ENCODE assay signal across 12 cellular contexts in the genomic region with DNA sequence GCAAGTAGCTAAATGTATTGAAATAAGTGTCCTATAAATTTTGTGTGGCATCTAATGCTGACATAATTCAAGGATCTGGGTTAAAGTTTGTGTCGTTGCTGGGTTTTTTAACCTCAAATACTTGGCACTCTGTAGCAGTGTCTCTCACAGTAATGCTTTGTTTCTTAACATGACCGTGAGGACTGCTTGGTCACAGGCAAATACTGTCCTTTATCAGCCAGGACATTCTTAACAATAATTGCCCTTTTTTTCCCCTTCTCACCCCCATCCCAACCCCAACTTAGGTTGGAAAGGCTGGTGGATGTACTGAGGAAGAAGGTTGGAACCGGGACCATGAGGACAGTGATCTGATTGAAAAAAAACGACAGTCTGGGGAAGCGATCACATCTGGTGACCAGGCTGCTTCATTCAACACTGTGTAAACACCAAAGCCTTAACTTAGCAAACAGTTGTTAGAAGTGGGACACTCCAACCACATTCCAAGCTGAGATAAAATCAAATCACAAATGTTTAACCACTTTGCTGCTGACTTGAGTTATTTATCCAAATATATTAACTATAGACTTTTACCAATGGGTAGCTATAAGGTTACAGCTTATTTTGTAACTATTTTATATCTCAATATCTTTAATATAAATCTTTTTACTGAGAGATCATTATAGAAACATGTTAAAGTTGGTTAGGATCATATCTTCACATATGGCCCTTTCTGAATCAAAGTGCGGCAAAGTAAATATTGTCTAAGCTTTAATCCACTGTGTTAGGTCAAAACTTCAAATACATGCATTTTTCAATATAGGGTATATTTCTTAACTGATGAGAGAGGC. TPM values are rescaled to one million over a fixed set of nuclear protein-coding genes. Genes with fewer than 3 reads are reported as not detected.
DNase-seq lines count a peak whose midpoint lies in the region; ATAC-seq, FAIRE-seq and TF ChIP-seq lines count a peak whose summit lies in the region.
"Had no signal": no experiment of that assay in that cellular context is flagged by ENCODE, and none has a peak within 500 bp of the region (broad histone marks: within the 10 kb centered on the region; RNA-seq: fewer than 3 reads in every experiment).

No MANE protein-coding gene starts in this region.

- H4K20me1 ChIP-seq in Karpas-422 (ENCODE audit: insufficient read depth, low read depth, low read length) = no peaks in the 10 kb centered on the region

- no peaks in the 10 kb centered on the region for H3K36me3 ChIP-seq in Karpas-422 (ENCODE audit: insufficient read depth, low read length)
- H3K36me3 ChIP-seq in bronchial epithelial cell (ENCODE audit: control insufficient read depth, insufficient read depth, low read length) = no peaks in the 10 kb centered on the region
- H3K36me3 ChIP-seq in mucosa of descending colon (ENCODE audit: low read depth) = no peaks in the 10 kb centered on the region
- no peaks in the 10 kb centered on the region for H3K36me3 ChIP-seq in effector memory CD4-positive, alpha-beta T cell (ENCODE audit: control insufficient read depth, insufficient read depth, low read length)
- H3K36me3 ChIP-seq in MG63 = no peaks in the 10 kb centered on the region
- H3K36me3 ChIP-seq: Peyer's patch had no signal

- peak overlapping the region; percentile 54; the same call in 1 of the 2 replicates for H2AFZ ChIP-seq in Karpas-422 (ENCODE audit: low read length)

- H3K9me3 ChIP-seq in Karpas-422 (ENCODE audit: low read length) (no peaks in the 10 kb centered on the region), mucosa of descending colon (no peaks in the 10 kb centered on the region), MG63 (no peaks in the 10 kb centered on the region)
- no peaks in the 10 kb centered on the region for H3K9me3 ChIP-seq in effector memory CD4-positive, alpha-beta T cell (ENCODE audit: control insufficient read depth, low read length)
- H3K9me3 ChIP-seq: Peyer's patch had no signal

- H3K79me2 ChIP-seq in Karpas-422 (ENCODE audit: low read length) = no peaks in the 10 kb centered on the region

- no peak overlapping the region for H3K27ac ChIP-seq in Karpas-422 (ENCODE audit: low read length)
- H3K27ac ChIP-seq in effector memory CD4-positive, alpha-beta T cell (ENCODE audit: insufficient read depth, low read length, poor library complexity, severe bottlenecking) = no peak overlapping the region
- H3K27ac ChIP-seq: Peyer's patch, skin epidermis had no signal

- 0 out of 2 replicates have a peak, but pooled peaks cover under 1% of the 10 kb centered on the region for H3K27me3 ChIP-seq in Karpas-422 (ENCODE audit: low read length)
- H3K27me3 ChIP-seq in bronchial epithelial cell (ENCODE audit: control insufficient read depth, insufficient read depth, low read length) = no peaks in the 10 kb centered on the region
- no peaks in the 10 kb centered on the region for H3K27me3 ChIP-seq in effector memory CD4-positive, alpha-beta T cell (replicated peaks; ENCODE audit: control insufficient read depth, insufficient read depth, low read length, poor library complexity, severe bottlenecking)
- no peaks in the 10 kb centered on the region for H3K27me3 ChIP-seq in MG63
- H3K27me3 ChIP-seq: Peyer's patch had no signal

- ATAC-seq in mucosa of descending colon = peak; percentile 95

- no peak overlapping the region for H3K4me2 ChIP-seq in Karpas-422 (ENCODE audit: low read depth, low read length, poor library complexity, severe bottlenecking)

- H3K4me3 ChIP-seq in Karpas-422 (ENCODE audit: low read length) = no peak overlapping the region
- no peak overlapping the region for H3K4me3 ChIP-seq in bronchial epithelial cell (ENCODE audit: low read depth, low read length)
- no peak overlapping the region for H3K4me3 ChIP-seq in mucosa of descending colon
- no peak overlapping the region for H3K4me3 ChIP-seq in effector memory CD4-positive, alpha-beta T cell (ENCODE audit: insufficient read depth, low read depth, low read length, poor library complexity, severe bottlenecking)
- no peak overlapping the region for H3K4me3 ChIP-seq in MG63
- H3K4me3 ChIP-seq: Peyer's patch, skin epidermis had no signal

- no peaks in the 10 kb centered on the region for H3K9me2 ChIP-seq in Karpas-422 (replicated peaks; ENCODE audit: insufficient read depth, low read length)

- peaks cover 5% of the 10 kb centered on the region for H3K4me1 ChIP-seq in Karpas-422 (ENCODE audit: low read length)
- H3K4me1 ChIP-seq in mucosa of descending colon (ENCODE audit: low read depth) = peaks cover 4% of the 10 kb centered on the region
- H3K4me1 ChIP-seq in effector memory CD4-positive, alpha-beta T cell (ENCODE audit: control insufficient read depth, insufficient read depth, low read length, poor library complexity, severe bottlenecking) = no peaks in the 10 kb centered on the region
- H3K4me1 ChIP-seq: Peyer's patch had no signal

- peak; percentile 53 for DNase-seq in DMS 273 (lab: John Stamatoyannopoulos, UW; ENCODE audit: unreplicated experiment)
- no peak for DNase-seq in Karpas-422
- peak; percentile 12 for DNase-seq in bronchial epithelial cell (ENCODE audit: low read depth)
- DNase-seq in mucosa of descending colon = peak in 1 of 3 donors; percentile 44
- DNase-seq in effector memory CD4-positive, alpha-beta T cell = no peak
- no peak for DNase-seq in amniotic stem cell (lab: John Stamatoyannopoulos, UW)
- no peak for DNase-seq in OCI-M2 (lab: John Stamatoyannopoulos, UW; ENCODE audit: unreplicated experiment)
- DNase-seq in MG63 = no peak
- DNase-seq: DND-41, foreskin melanocyte, Peyer's patch had no signal

- intact Hi-C loops in mucosa of descending colon (cut with DNase I, micrococcal nuclease) = no loop called here

- no peak for TF ChIP-seq CTCF in bronchial epithelial cell (IDR thresholded peaks at IDR 0.05; ENCODE audit: insufficient read depth, low read length, severe bottlenecking)
- no peak for TF ChIP-seq CTCF in mucosa of descending colon (IDR thresholded peaks at IDR 0.05)

- H3K9ac ChIP-seq in Karpas-422 (ENCODE audit: low read length) = no peak overlapping the region

- FAIRE-seq in bronchial epithelial cell (lab: Jason Lieb, UNC) = no peak

RNA-seq across cellular contexts. Expression of a gene that starts 48.2 kb away (rescaled TPM):
- total RNA-seq in Karpas-422 (2014; rRNA removed; shearing (Covaris generic); ENCODE audit: low replicate concordance) = not detected in 2 replicates
- total RNA-seq in bronchial epithelial cell = 4.9 and 5.3 TPM in 2 replicates
- 10 to 100 TPM; 21.1 to 73.3 (median 64.5) TPM for total RNA-seq in mucosa of descending colon
- total RNA-seq in MG63 (2014; rRNA removed; shearing (Covaris generic); ENCODE audit: low replicate concordance) = 0.64 TPM in 1 of 2 replicates, not detected in the other

RNA-seq across cellular contexts. Expression of a gene that starts 48.6 kb away (rescaled TPM):
- total RNA-seq in Karpas-422 (2014; rRNA removed; shearing (Covaris generic); ENCODE audit: low replicate concordance) = not detected in 2 replicates
- total RNA-seq in bronchial epithelial cell = 0.53 and 1.2 TPM in 2 replicates
- 1 to 10 TPM; 1.7 to 9.2 (median 4.8) TPM for total RNA-seq in mucosa of descending colon
- not detected in 2 replicates for total RNA-seq in MG63 (2014; rRNA removed; shearing (Covaris generic); ENCODE audit: low replicate concordance)

Comparison
In these comparisons a context has a peak if more than half of its experiments do, and no peak if none do; other contexts are left out.
1. DNase-seq: peak in DMS 273 (single experiment) and bronchial epithelial cell (single experiment); none in Karpas-422 (single experiment), effector memory CD4-positive, alpha-beta T cell (0 of 3), amniotic stem cell (single experiment), OCI-M2 (single experiment) and MG63 (single experiment).